8 cellular contexts compared by ENCODE assay signal in genomic region chr4:146521543-146522097, GRCh38. TPM values are rescaled to one million over a fixed set of nuclear protein-coding genes. Genes with fewer than 3 reads are reported as not detected.
A peak's percentile ranks its signal among the peaks of the same experiment; 100 is the strongest.
DNase-seq lines count a peak whose midpoint lies in the region; ATAC-seq and TF ChIP-seq lines count a peak whose summit lies in the region.

A gene with protein sequence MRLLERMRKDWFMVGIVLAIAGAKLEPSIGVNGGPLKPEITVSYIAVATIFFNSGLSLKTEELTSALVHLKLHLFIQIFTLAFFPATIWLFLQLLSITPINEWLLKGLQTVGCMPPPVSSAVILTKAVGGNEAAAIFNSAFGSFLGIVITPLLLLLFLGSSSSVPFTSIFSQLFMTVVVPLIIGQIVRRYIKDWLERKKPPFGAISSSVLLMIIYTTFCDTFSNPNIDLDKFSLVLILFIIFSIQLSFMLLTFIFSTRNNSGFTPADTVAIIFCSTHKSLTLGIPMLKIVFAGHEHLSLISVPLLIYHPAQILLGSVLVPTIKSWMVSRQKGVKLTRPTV (minus strand): TSS chr4:146521940. CDS start chr4:146521717, 223 bp downstream.

- H3K36me3 ChIP-seq in prostate gland (no peaks in the 10 kb centered on the region), vagina (no peaks in the 10 kb centered on the region)

- H3K4me1 ChIP-seq in prostate gland (replicated peaks) (peaks cover 3% of the 10 kb centered on the region), vagina (peaks cover 22% of the 10 kb centered on the region)

- no peaks in the 10 kb centered on the region for H3K9me3 ChIP-seq in prostate gland
- H3K9me3 ChIP-seq in vagina, result no peaks in the 10 kb centered on the region

- TF ChIP-seq CTCF in GM12864 (IDR thresholded peaks at IDR 0.05; ENCODE audit: low read depth, low read length, missing control alignments) (no peak), HFFc6 (IDR thresholded peaks at IDR 0.05) (no peak), prostate gland (IDR thresholded peaks at IDR 0.05) (no peak), vagina (IDR thresholded peaks at IDR 0.05) (no peak)

- DNase-seq in GM12864 (ENCODE audit: low read depth) (peak; percentile 61), HFFc6 (peak; percentile 56), NAMALWA (ENCODE audit: low spot score) (peak; percentile 90), SW480 (ENCODE audit: low spot score) (peak; percentile 74), amniotic epithelial cell (ENCODE audit: low read depth) (peak; percentile 69), left ventricle myocardium superior (peak; percentile 85), prostate gland (ENCODE audit: low spot score) (peak; percentile 73), vagina (ENCODE audit: extremely low spot score in 2 of 2) (no peak)

- no peak within 1 kb of the TSS for H3K4me3 Mint-ChIP-seq in HFFc6

- H3K36me3 Mint-ChIP-seq in HFFc6 (ENCODE audit: low read depth), result no peaks in the 10 kb centered on the region

- H3K4me3 ChIP-seq in GM12864 (ENCODE audit: low read depth, low read length) (peak within 1 kb of the TSS; percentile 71), prostate gland (peak within 1 kb of the TSS; percentile 91 to 95), vagina (peak within 1 kb of the TSS; percentile 72 to 73)

- H3K9me3 Mint-ChIP-seq in HFFc6, result no peaks in the 10 kb centered on the region

- H3K27ac Mint-ChIP-seq in HFFc6, result no peak within 1 kb of the TSS; the same call in 1 of the 2 replicates

- peak; percentile 96 for ATAC-seq in left ventricle myocardium superior

- WGBS in prostate gland, result under 1% methylated on average over 30 of the region's 30 CpGs

- peak within 1 kb of the TSS; percentile 80 to 86 for H3K27ac ChIP-seq in prostate gland
- H3K27ac ChIP-seq in vagina, result peak within 1 kb of the TSS; percentile 77

- no peak for TF ChIP-seq POLR2A in prostate gland (IDR thresholded peaks at IDR 0.05)
- TF ChIP-seq POLR2A in vagina (IDR thresholded peaks at IDR 0.05), result no peak

- peaks cover 24% of the 10 kb centered on the region for H3K4me1 Mint-ChIP-seq in HFFc6 (ENCODE audit: low read depth)

- intact Hi-C loops in left ventricle myocardium superior (cut with micrococcal nuclease), result loop anchor here (10.0 kb wide), 1 partner anchor 157 kb away; no protein-coding TSS in a partner anchor
- intact Hi-C loops in prostate gland (cut with DNase I), result no loop called here
- intact Hi-C loops in vagina (cut with DNase I), result no loop called here

- no peaks in the 10 kb centered on the region; the same call in 1 of the 2 replicates for H3K27me3 Mint-ChIP-seq in HFFc6 (ENCODE audit: insufficient read depth)

- H3K27me3 ChIP-seq in prostate gland (replicated peaks; ENCODE audit: insufficient read depth) (no peaks in the 10 kb centered on the region), vagina (no peaks in the 10 kb centered on the region)

RNA-seq across cellular contexts. Expression of the gene that starts here (rescaled TPM):
- total RNA-seq in HFFc6 (2021; fragmentation: NEBNext Ultra II Directional; extraction: Animal tissue kit (Norgen Biotek cat#: 25700)), result 10 to 100 TPM in 4 of 6 experiments, 1 to 10 TPM in 2; 8.8 to 13.2 (median 10.7) TPM
- total RNA-seq in left ventricle myocardium superior (4.5 TPM), prostate gland (10 to 100 TPM in 1 of 2 donors, 1 to 10 TPM in 1; 9.9 to 11.2 TPM), vagina (14.2 TPM)

Comparison
In these comparisons a context has a peak if more than half of its experiments do, and no peak if none do; other contexts are left out.
1. DNase-seq: peak in GM12864 (single experiment), HFFc6 (single experiment), NAMALWA (single experiment), SW480 (single experiment), amniotic epithelial cell (single experiment), left ventricle myocardium superior (single experiment) and prostate gland (single experiment); none in vagina (0 of 2).
2. Peak in every context shown above with its lines, with median percentiles within 50 percentile points of each other: H3K4me3 ChIP-seq.